Comparison of ENCODE assay signal across 22 cellular contexts in genomic region chr3:138492980-138493675, GRCh38. TPM values are rescaled to one million over a fixed set of nuclear protein-coding genes. Genes with fewer than 3 reads are reported as not detected.
"Had no signal": no experiment of that assay in that cellular context is flagged by ENCODE, and none has a peak within 500 bp of the region (broad histone marks: within the 10 kb centered on the region; RNA-seq: fewer than 3 reads in every experiment).

No MANE protein-coding gene starts in this region.

- H3K27me3 ChIP-seq: adrenal gland, sigmoid colon, thyroid gland had no signal

- H3K27ac ChIP-seq: adrenal gland, prostate gland, thyroid gland had no signal

- H3K9me3 ChIP-seq: adrenal gland, prostate gland, sigmoid colon, thyroid gland had no signal

- H3K4me3 ChIP-seq: adrenal gland, prostate gland, sigmoid colon, thyroid gland had no signal

- H3K4me1 ChIP-seq: prostate gland, thyroid gland had no signal

- H3K27me3 Mint-ChIP-seq: activated B cell treated with CpG ODN at 0.5 μM for 24 hours; activated naive CD4-positive, alpha-beta T cell treated with anti-CD3 and anti-CD28 coated beads, Interleukin-2, amount 50 U/mL, for 24 hours; stimulated activated naive B cell treated with anti-CD40 and anti-IgM and Interleukin-4, amounts not matched to agents 10 μg/mL and 1 μg/mL and 100 μg/mL, for 72 hours; T-helper 17 cell had no signal

- H3K36me3 ChIP-seq: adrenal gland, prostate gland, sigmoid colon had no signal

- DNase-seq: activated B cell treated with CpG ODN at 0.5 μM for 24 hours; activated CD4-positive, alpha-beta T cell treated with anti-CD3 and anti-CD28 coated beads for 48 hours; activated CD8-positive, alpha-beta memory T cell treated with anti-CD3 and anti-CD28 coated beads, Interleukin-2, amount 50 U/mL, for 4 hours; activated CD8-positive, alpha-beta T cell treated with anti-CD3 and anti-CD28 coated beads, Interleukin-2, amount 10 ng/mL, durations not matched to agents 7 days and 5 days; activated effector memory CD4-positive, alpha-beta T cell treated with anti-CD3 and anti-CD28 coated beads, Interleukin-2, amount 50 U/mL, for 16 hours; activated T-cell treated with anti-CD3 and anti-CD28 coated beads, Interleukin-2, amount 50 U/mL, for 48 hours; adrenal gland; caudate nucleus; hippocampal formation; sigmoid colon; stimulated activated CD4-positive, alpha-beta T cell treated with anti-CD3 and anti-CD28 coated beads, Interleukin-12 subunit alpha, Interleukin-12 subunit beta, amount 100 ng/mL, for 4 hours; stimulated activated naive B cell treated with anti-CD40 and anti-IgM and Interleukin-4, amounts not matched to agents 10 μg/mL and 1 μg/mL and 100 μg/mL, for 72 hours; T-helper 17 cell; thyroid gland had no signal

- H3K4me3 Mint-ChIP-seq: activated B cell treated with CpG ODN at 0.5 μM for 24 hours; activated CD8-positive, alpha-beta T cell treated with anti-CD3 and anti-CD28 coated beads, Interleukin-2, amount 10 ng/mL, durations not matched to agents 7 days and 5 days; activated naive CD4-positive, alpha-beta T cell treated with anti-CD3 and anti-CD28 coated beads, Interleukin-2, amount 50 U/mL, for 24 hours; stimulated activated naive B cell treated with anti-CD40 and anti-IgM and Interleukin-4, amounts not matched to agents 10 μg/mL and 1 μg/mL and 100 μg/mL, for 72 hours; T-helper 17 cell had no signal

- H3K4me1 Mint-ChIP-seq: activated B cell treated with CpG ODN at 0.5 μM for 24 hours; activated naive CD4-positive, alpha-beta T cell treated with anti-CD3 and anti-CD28 coated beads, Interleukin-2, amount 50 U/mL, for 24 hours; stimulated activated naive B cell treated with anti-CD40 and anti-IgM and Interleukin-4, amounts not matched to agents 10 μg/mL and 1 μg/mL and 100 μg/mL, for 72 hours; T-helper 17 cell had no signal

- FAIRE-seq: colon, endometrium, keratinocyte, TTC549, urothelium cell line had no signal

- H3K27ac Mint-ChIP-seq: activated B cell treated with CpG ODN at 0.5 μM for 24 hours; activated CD8-positive, alpha-beta T cell treated with anti-CD3 and anti-CD28 coated beads, Interleukin-2, amount 10 ng/mL, durations not matched to agents 7 days and 5 days; activated naive CD4-positive, alpha-beta T cell treated with anti-CD3 and anti-CD28 coated beads, Interleukin-2, amount 50 U/mL, for 24 hours; stimulated activated naive B cell treated with anti-CD40 and anti-IgM and Interleukin-4, amounts not matched to agents 10 μg/mL and 1 μg/mL and 100 μg/mL, for 72 hours; T-helper 17 cell had no signal

- ATAC-seq: activated CD8-positive, alpha-beta T cell treated with anti-CD3 and anti-CD28 coated beads, Interleukin-2, amount 10 ng/mL, durations not matched to agents 7 days and 5 days; stimulated activated naive B cell treated with anti-CD40 and anti-IgM and Interleukin-4, amounts not matched to agents 10 μg/mL and 1 μg/mL and 100 μg/mL, for 72 hours; T-helper 17 cell had no signal

RNA-seq across cellular contexts. Expression of gene ESYT3, which starts 58.7 kb away (rescaled TPM):
- total RNA-seq: activated B cell treated with CpG ODN at 0.5 μM for 24 hours, glomerular endothelial cell had no signal
